Comparison of ENCODE assay signal across 1 cellular context in the genomic region with DNA sequence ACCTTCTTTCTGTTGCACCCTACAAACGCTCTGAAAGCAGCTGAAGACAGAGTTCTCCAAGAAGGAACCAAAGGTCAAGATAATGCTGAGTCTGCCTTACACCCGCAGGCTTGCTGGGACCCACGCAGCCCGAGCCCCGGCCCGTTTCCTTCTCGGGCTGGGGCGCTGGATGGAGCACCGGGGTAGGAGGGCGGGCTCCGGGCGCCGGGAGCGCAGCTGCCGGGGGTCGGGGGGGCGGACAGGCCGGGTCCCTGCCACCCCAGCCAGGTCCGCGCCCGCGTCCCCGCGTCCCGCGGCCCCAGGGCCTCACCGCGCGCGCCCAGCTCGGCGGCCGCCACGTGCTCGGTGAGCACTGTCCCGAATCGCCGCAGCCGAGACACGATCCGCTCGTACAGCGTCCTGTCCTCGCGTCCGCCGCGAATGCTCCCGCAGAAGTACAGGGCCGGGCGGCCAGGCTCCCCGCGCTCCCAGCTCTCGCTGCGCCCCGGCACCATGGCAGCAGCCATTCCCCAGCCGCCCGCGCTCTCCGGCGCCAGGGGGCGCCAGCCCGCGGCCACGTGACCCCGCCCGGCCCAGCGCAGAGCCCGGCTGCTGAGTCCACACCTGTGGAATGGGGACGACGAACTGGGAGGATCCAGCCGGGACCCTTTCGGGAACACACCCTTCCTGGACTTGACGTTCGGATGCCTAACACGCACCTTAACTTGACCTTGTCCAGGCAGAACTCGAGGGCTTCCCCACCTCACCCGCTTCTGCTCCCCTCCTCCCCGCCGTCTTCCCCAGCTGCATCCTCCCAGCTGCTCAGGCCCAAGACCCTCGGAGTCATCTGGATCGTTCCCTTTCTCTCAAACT.
TF ChIP-seq lines count a peak whose summit lies in the region.

A gene with protein sequence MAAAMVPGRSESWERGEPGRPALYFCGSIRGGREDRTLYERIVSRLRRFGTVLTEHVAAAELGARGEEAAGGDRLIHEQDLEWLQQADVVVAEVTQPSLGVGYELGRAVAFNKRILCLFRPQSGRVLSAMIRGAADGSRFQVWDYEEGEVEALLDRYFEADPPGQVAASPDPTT (minus strand): TSS at position 531 of the 852 bp plus-strand sequence. CDS start 25 bp downstream, at position 506.

TF ChIP-seq in HepG2, 621 proteins besides CTCF, POLR2A, EP300 and RAD21 (continued from another document and continues in another):
- TF ChIP-seq, protein P1, sequence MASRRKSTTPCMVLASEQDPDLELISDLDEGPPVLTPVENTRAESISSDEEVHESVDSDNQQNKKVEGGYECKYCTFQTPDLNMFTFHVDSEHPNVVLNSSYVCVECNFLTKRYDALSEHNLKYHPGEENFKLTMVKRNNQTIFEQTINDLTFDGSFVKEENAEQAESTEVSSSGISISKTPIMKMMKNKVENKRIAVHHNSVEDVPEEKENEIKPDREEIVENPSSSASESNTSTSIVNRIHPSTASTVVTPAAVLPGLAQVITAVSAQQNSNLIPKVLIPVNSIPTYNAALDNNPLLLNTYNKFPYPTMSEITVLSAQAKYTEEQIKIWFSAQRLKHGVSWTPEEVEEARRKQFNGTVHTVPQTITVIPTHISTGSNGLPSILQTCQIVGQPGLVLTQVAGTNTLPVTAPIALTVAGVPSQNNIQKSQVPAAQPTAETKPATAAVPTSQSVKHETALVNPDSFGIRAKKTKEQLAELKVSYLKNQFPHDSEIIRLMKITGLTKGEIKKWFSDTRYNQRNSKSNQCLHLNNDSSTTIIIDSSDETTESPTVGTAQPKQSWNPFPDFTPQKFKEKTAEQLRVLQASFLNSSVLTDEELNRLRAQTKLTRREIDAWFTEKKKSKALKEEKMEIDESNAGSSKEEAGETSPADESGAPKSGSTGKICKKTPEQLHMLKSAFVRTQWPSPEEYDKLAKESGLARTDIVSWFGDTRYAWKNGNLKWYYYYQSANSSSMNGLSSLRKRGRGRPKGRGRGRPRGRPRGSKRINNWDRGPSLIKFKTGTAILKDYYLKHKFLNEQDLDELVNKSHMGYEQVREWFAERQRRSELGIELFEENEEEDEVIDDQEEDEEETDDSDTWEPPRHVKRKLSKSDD (CRISPR knock-in tag; IDR thresholded peaks at IDR 0.05; ENCODE audit: low read depth), result peak; percentile 47; the same call in 1 of the 2 replicates
- TF ChIP-seq, protein P2, sequence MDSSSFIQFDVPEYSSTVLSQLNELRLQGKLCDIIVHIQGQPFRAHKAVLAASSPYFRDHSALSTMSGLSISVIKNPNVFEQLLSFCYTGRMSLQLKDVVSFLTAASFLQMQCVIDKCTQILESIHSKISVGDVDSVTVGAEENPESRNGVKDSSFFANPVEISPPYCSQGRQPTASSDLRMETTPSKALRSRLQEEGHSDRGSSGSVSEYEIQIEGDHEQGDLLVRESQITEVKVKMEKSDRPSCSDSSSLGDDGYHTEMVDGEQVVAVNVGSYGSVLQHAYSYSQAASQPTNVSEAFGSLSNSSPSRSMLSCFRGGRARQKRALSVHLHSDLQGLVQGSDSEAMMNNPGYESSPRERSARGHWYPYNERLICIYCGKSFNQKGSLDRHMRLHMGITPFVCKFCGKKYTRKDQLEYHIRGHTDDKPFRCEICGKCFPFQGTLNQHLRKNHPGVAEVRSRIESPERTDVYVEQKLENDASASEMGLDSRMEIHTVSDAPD (CRISPR knock-in tag; IDR thresholded peaks at IDR 0.05), result peak; percentile 89
- no peak for TF ChIP-seq CBX2 (IDR thresholded peaks at IDR 0.05; ENCODE audit: low read depth, low read length)
- TF ChIP-seq CBX2 (CRISPR knock-in tag; IDR thresholded peaks at IDR 0.05; ENCODE audit: low read depth), result peak; percentile 89; the same call in 1 of the 2 replicates
- no peak for TF ChIP-seq TBL1XR1 (IDR thresholded peaks at IDR 0.05; ENCODE audit: borderline replicate concordance, low read length, partially characterized antibody)
- TF ChIP-seq, protein P3, sequence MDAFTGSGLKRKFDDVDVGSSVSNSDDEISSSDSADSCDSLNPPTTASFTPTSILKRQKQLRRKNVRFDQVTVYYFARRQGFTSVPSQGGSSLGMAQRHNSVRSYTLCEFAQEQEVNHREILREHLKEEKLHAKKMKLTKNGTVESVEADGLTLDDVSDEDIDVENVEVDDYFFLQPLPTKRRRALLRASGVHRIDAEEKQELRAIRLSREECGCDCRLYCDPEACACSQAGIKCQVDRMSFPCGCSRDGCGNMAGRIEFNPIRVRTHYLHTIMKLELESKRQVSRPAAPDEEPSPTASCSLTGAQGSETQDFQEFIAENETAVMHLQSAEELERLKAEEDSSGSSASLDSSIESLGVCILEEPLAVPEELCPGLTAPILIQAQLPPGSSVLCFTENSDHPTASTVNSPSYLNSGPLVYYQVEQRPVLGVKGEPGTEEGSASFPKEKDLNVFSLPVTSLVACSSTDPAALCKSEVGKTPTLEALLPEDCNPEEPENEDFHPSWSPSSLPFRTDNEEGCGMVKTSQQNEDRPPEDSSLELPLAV (CRISPR knock-in tag; conservative IDR thresholded peaks at IDR 0.05; ENCODE audit: low read depth), result 0 out of 2 replicates have a peak, but pooled peaks have one; percentile 53
- TF ChIP-seq PPARG (CRISPR knock-in tag; conservative IDR thresholded peaks at IDR 0.05), result peak; percentile 79; the same call in 1 of the 2 replicates
- TF ChIP-seq PHF8 (CRISPR knock-in tag; IDR thresholded peaks at IDR 0.05), result peak; percentile 90
- TF ChIP-seq SOX6 (IDR thresholded peaks at IDR 0.05), result no peak
- TF ChIP-seq SOX6 (CRISPR knock-in tag; IDR thresholded peaks at IDR 0.05), result no peak; the same call in 1 of the 2 replicates
- TF ChIP-seq, protein P4, sequence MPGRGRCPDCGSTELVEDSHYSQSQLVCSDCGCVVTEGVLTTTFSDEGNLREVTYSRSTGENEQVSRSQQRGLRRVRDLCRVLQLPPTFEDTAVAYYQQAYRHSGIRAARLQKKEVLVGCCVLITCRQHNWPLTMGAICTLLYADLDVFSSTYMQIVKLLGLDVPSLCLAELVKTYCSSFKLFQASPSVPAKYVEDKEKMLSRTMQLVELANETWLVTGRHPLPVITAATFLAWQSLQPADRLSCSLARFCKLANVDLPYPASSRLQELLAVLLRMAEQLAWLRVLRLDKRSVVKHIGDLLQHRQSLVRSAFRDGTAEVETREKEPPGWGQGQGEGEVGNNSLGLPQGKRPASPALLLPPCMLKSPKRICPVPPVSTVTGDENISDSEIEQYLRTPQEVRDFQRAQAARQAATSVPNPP (CRISPR knock-in tag; IDR thresholded peaks at IDR 0.05), result peak; percentile 96
- no peak for TF ChIP-seq NFATC3 (CRISPR knock-in tag; IDR thresholded peaks at IDR 0.05)
- no peak; the same call in 1 of the 2 replicates for TF ChIP-seq ZNF33A (CRISPR knock-in tag; IDR thresholded peaks at IDR 0.05; ENCODE audit: borderline replicate concordance)
- TF ChIP-seq POLR2AphosphoS5 (IDR thresholded peaks at IDR 0.05; ENCODE audit: low read depth, low read length), result peak; percentile 65
- no peak for TF ChIP-seq CREM (IDR thresholded peaks at IDR 0.05)
- no peak for TF ChIP-seq CREM (CRISPR knock-in tag; IDR thresholded peaks at IDR 0.05)
- TF ChIP-seq ZNF44 (CRISPR knock-in tag; IDR thresholded peaks at IDR 0.05), result no peak
- peak; percentile 49 for TF ChIP-seq SKI (IDR thresholded peaks at IDR 0.05; ENCODE audit: partially characterized antibody)
- peak; percentile 46; the same call in 1 of the 2 replicates for TF ChIP-seq ZNF792 (CRISPR knock-in tag; IDR thresholded peaks at IDR 0.05)
- TF ChIP-seq SMARCE1 (IDR thresholded peaks at IDR 0.05; ENCODE audit: borderline replicate concordance), result no peak
- TF ChIP-seq PHB2 (IDR thresholded peaks at IDR 0.05; ENCODE audit: partially characterized antibody), result no peak
- TF ChIP-seq, protein P5, sequence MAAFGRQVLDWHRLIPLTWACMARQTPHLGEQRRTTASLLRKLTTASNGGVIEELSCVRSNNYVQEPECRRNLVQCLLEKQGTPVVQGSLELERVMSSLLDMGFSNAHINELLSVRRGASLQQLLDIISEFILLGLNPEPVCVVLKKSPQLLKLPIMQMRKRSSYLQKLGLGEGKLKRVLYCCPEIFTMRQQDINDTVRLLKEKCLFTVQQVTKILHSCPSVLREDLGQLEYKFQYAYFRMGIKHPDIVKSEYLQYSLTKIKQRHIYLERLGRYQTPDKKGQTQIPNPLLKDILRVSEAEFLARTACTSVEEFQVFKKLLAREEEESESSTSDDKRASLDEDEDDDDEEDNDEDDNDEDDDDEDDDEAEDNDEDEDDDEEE (CRISPR knock-in tag; IDR thresholded peaks at IDR 0.05), result peak; percentile 88
- no peak; the same call in 1 of the 2 replicates for TF ChIP-seq CAMTA2 (CRISPR knock-in tag; IDR thresholded peaks at IDR 0.05; ENCODE audit: borderline replicate concordance)
- TF ChIP-seq SIX4 (CRISPR knock-in tag; IDR thresholded peaks at IDR 0.05), result 0 out of 2 replicates have a peak, but pooled peaks have one; percentile 21
- peak; percentile 95 for TF ChIP-seq KDM5B (CRISPR knock-in tag; IDR thresholded peaks at IDR 0.05; ENCODE audit: borderline replicate concordance)
- TF ChIP-seq, protein P6, sequence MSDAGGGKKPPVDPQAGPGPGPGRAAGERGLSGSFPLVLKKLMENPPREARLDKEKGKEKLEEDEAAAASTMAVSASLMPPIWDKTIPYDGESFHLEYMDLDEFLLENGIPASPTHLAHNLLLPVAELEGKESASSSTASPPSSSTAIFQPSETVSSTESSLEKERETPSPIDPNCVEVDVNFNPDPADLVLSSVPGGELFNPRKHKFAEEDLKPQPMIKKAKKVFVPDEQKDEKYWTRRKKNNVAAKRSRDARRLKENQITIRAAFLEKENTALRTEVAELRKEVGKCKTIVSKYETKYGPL (CRISPR knock-in tag; IDR thresholded peaks at IDR 0.05), result peak; percentile 50; the same call in 1 of the 2 replicates
- TF ChIP-seq, protein P7, sequence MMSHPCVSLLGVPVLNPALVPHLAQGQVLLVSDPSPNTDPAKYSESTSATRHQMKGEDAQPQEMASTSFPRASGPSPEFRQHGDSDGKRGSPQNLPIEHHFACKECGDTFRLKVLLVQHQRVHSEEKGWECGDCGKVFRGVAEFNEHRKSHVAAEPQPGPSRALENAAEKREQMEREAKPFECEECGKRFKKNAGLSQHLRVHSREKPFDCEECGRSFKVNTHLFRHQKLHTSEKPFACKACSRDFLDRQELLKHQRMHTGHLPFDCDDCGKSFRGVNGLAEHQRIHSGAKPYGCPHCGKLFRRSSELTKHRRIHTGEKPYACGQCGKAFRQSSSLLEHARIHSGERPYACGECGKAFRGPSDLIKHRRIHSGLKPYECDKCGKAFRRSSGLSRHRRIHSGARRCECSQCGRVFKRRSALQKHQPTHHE (CRISPR knock-in tag; IDR thresholded peaks at IDR 0.05; ENCODE audit: borderline replicate concordance), result no peak
- peak; percentile 97 for TF ChIP-seq ARNT2 (CRISPR knock-in tag; IDR thresholded peaks at IDR 0.05; ENCODE audit: low read depth)
- TF ChIP-seq, protein P8, sequence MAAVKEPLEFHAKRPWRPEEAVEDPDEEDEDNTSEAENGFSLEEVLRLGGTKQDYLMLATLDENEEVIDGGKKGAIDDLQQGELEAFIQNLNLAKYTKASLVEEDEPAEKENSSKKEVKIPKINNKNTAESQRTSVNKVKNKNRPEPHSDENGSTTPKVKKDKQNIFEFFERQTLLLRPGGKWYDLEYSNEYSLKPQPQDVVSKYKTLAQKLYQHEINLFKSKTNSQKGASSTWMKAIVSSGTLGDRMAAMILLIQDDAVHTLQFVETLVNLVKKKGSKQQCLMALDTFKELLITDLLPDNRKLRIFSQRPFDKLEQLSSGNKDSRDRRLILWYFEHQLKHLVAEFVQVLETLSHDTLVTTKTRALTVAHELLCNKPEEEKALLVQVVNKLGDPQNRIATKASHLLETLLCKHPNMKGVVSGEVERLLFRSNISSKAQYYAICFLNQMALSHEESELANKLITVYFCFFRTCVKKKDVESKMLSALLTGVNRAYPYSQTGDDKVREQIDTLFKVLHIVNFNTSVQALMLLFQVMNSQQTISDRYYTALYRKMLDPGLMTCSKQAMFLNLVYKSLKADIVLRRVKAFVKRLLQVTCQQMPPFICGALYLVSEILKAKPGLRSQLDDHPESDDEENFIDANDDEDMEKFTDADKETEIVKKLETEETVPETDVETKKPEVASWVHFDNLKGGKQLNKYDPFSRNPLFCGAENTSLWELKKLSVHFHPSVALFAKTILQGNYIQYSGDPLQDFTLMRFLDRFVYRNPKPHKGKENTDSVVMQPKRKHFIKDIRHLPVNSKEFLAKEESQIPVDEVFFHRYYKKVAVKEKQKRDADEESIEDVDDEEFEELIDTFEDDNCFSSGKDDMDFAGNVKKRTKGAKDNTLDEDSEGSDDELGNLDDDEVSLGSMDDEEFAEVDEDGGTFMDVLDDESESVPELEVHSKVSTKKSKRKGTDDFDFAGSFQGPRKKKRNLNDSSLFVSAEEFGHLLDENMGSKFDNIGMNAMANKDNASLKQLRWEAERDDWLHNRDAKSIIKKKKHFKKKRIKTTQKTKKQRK (IDR thresholded peaks at IDR 0.05; ENCODE audit: low read length), result no peak
- peak; percentile 95 for TF ChIP-seq ZMAT3 (CRISPR knock-in tag; conservative IDR thresholded peaks at IDR 0.05)
- TF ChIP-seq SNRNP70 (IDR thresholded peaks at IDR 0.05; ENCODE audit: low read depth, low read length), result no peak
- peak; percentile 93 for TF ChIP-seq MXD4 (CRISPR knock-in tag; IDR thresholded peaks at IDR 0.05)
- TF ChIP-seq, protein P9, sequence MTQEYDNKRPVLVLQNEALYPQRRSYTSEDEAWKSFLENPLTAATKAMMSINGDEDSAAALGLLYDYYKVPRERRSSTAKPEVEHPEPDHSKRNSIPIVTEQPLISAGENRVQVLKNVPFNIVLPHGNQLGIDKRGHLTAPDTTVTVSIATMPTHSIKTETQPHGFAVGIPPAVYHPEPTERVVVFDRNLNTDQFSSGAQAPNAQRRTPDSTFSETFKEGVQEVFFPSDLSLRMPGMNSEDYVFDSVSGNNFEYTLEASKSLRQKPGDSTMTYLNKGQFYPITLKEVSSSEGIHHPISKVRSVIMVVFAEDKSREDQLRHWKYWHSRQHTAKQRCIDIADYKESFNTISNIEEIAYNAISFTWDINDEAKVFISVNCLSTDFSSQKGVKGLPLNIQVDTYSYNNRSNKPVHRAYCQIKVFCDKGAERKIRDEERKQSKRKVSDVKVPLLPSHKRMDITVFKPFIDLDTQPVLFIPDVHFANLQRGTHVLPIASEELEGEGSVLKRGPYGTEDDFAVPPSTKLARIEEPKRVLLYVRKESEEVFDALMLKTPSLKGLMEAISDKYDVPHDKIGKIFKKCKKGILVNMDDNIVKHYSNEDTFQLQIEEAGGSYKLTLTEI (CRISPR knock-in tag; conservative IDR thresholded peaks at IDR 0.05), result no peak
- TF ChIP-seq RFX3 (CRISPR knock-in tag; IDR thresholded peaks at IDR 0.05), result no peak
- peak; percentile 81 for TF ChIP-seq ZNF547 (CRISPR knock-in tag; IDR thresholded peaks at IDR 0.05)
